ENCODE assay signal across 18 cellular contexts in the genomic region with DNA sequence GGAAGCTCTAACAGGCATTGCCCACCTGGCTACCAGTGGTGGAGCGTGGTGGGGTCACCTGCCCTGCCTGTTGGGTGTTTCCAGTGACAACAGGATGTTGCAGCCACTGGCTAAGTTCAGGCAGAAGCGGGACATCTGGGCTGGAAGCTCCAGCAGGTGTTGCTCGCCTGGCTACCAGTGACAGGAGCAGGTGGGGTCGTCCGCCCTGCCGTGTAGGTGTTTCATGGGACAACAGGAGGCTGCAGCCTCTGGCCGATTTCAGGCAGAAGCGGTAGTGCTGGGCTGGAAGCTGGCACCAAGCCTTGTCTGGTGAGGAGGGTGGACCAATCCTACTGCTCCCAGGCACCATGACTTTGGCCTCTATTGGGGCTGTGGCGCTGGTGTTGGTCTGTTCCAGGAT. TPM values are rescaled to one million over a fixed set of nuclear protein-coding genes. Genes with fewer than 3 reads are reported as not detected.
DNase-seq lines count a peak whose midpoint lies in the region; ATAC-seq and TF ChIP-seq lines count a peak whose summit lies in the region.
"Had no signal": no experiment of that assay in that cellular context is flagged by ENCODE, and none has a peak within 500 bp of the region (broad histone marks: within the 10 kb centered on the region; RNA-seq: fewer than 3 reads in every experiment).

No MANE protein-coding gene starts in this region.

- H3K9me3 Mint-ChIP-seq in chondrocyte (ENCODE audit: low read depth) = peaks cover 20% of the 10 kb centered on the region
- H3K9me3 Mint-ChIP-seq in activated CD4-positive, alpha-beta memory T cell treated with anti-CD3 and anti-CD28 coated beads for 36 hours = peaks cover 3% of the 10 kb centered on the region
- H3K9me3 Mint-ChIP-seq: CD4-positive, alpha-beta T cell had no signal

- no peaks in the 10 kb centered on the region for H3K27me3 ChIP-seq in GM06990 (replicated peaks; ENCODE audit: control insufficient read depth, insufficient read depth, low read length)

- H3K4me1 Mint-ChIP-seq in chondrocyte (ENCODE audit: low read depth) = no peaks in the 10 kb centered on the region
- H3K4me1 Mint-ChIP-seq in activated CD4-positive, alpha-beta memory T cell treated with anti-CD3 and anti-CD28 coated beads for 36 hours (ENCODE audit: low read depth) = no peaks in the 10 kb centered on the region
- H3K4me1 Mint-ChIP-seq: B cell had no signal

- no peak overlapping the region for H3K4me3 Mint-ChIP-seq in chondrocyte (ENCODE audit: unreplicated experiment)
- no peak overlapping the region for H3K4me3 Mint-ChIP-seq in activated CD4-positive, alpha-beta memory T cell treated with anti-CD3 and anti-CD28 coated beads for 36 hours
- H3K4me3 Mint-ChIP-seq: B cell; CD4-positive, alpha-beta T cell; CD8-positive, alpha-beta T cell had no signal

- H3K27ac Mint-ChIP-seq in chondrocyte (ENCODE audit: unreplicated experiment) = no peak overlapping the region
- no peak overlapping the region for H3K27ac Mint-ChIP-seq in activated CD4-positive, alpha-beta memory T cell treated with anti-CD3 and anti-CD28 coated beads for 36 hours
- H3K27ac Mint-ChIP-seq: B cell; CD4-positive, alpha-beta T cell; CD8-positive, alpha-beta T cell had no signal

- intact Hi-C loops in activated CD4-positive, alpha-beta memory T cell treated with anti-CD3 and anti-CD28 coated beads for 36 hours (cut with micrococcal nuclease) = no loop called here

- CTCF ChIA-PET in activated CD4-positive, alpha-beta memory T cell treated with anti-CD3 and anti-CD28 coated beads for 36 hours (lab: Charles Lee) = interaction anchor here (1.0 to 1.2 kb wide), 2 partner anchors 14 to 26 kb away, joined by 3 to 4 read pairs; no protein-coding TSS in a partner anchor

- no peak overlapping the region for H3K4me3 ChIP-seq in GM06990 (replicated peaks; ENCODE audit: low read depth, low read length)
- H3K4me3 ChIP-seq: A549; BLaER1 treated with 17β-estradiol and CSF1 and Interleukin-3, amounts not matched to agents 10 nM and 100 nM had no signal

- DNase-seq in GM06990 (ENCODE audit: extremely low read depth, insufficient read length) (peak; percentile 1), chondrocyte (ENCODE audit: low spot score) (peak; percentile 87), COR-L47 (lab: John Stamatoyannopoulos, UW) (no peak), SW480 (ENCODE audit: low spot score) (no peak)
- DNase-seq in activated CD4-positive, alpha-beta memory T cell treated with anti-CD3 and anti-CD28 coated beads for 36 hours = no peak
- DNase-seq: CD4-positive, alpha-beta T cell; DMS 273 treated with DMSO at 0.1 percent for 48 hours; DMS153; DMS79; GDM1 had no signal

- peaks cover 2% of the 10 kb centered on the region for H3K27me3 Mint-ChIP-seq in chondrocyte (ENCODE audit: low read depth)
- peaks cover 4% of the 10 kb centered on the region for H3K27me3 Mint-ChIP-seq in activated CD4-positive, alpha-beta memory T cell treated with anti-CD3 and anti-CD28 coated beads for 36 hours
- H3K27me3 Mint-ChIP-seq: B cell; CD4-positive, alpha-beta T cell had no signal

- H3K36me3 Mint-ChIP-seq in chondrocyte (ENCODE audit: low read depth) = peaks cover 8% of the 10 kb centered on the region
- H3K36me3 Mint-ChIP-seq in activated CD4-positive, alpha-beta memory T cell treated with anti-CD3 and anti-CD28 coated beads for 36 hours = peaks cover 2% of the 10 kb centered on the region
- H3K36me3 Mint-ChIP-seq: CD8-positive, alpha-beta T cell had no signal

- H3K36me3 ChIP-seq in GM06990 (ENCODE audit: control insufficient read depth, insufficient read depth, low read length) = no peaks in the 10 kb centered on the region

- TF ChIP-seq CTCF in GM06990 (IDR thresholded peaks at IDR 0.05; ENCODE audit: insufficient read depth, low read length, poor library complexity, severe bottlenecking) (no peak), chondrocyte (IDR thresholded peaks at IDR 0.05) (no peak)

- POLR2A ChIA-PET in activated CD4-positive, alpha-beta memory T cell treated with anti-CD3 and anti-CD28 coated beads for 36 hours (lab: Charles Lee) = interaction anchor here (0.6 kb wide), 1 partner anchor 1028 kb away, joined by 3 read pairs; no protein-coding TSS in a partner anchor

- peak; percentile 16 for ATAC-seq in HG03159 (IDR thresholded peaks at IDR 0.05; ENCODE audit: unreplicated experiment)
- ATAC-seq: CD8-positive, alpha-beta T cell had no signal

RNA-seq across cellular contexts. Expression of gene RIPPLY1, which starts 39.4 kb away (rescaled TPM):
- not detected in 3 replicates for total RNA-seq in chondrocyte
- not detected for total RNA-seq in activated CD4-positive, alpha-beta memory T cell treated with anti-CD3 and anti-CD28 coated beads for 36 hours
- total RNA-seq: A172; B cell; CD4-positive, alpha-beta T cell; CD8-positive, alpha-beta T cell; Daoy; G401 had no signal

RNA-seq across cellular contexts. Expression of gene CLDN2, which starts 56.5 kb away (rescaled TPM):
- total RNA-seq in chondrocyte = 0.07 TPM in 1 of 3 replicates, not detected in the others
- total RNA-seq in activated CD4-positive, alpha-beta memory T cell treated with anti-CD3 and anti-CD28 coated beads for 36 hours = not detected
- total RNA-seq: A172; B cell; CD4-positive, alpha-beta T cell; CD8-positive, alpha-beta T cell; Daoy; G401 had no signal

Comparison
In these comparisons a context has a peak if more than half of its experiments do, and no peak if none do; other contexts are left out.
1. DNase-seq: peak in GM06990 (single experiment) and chondrocyte (single experiment); none in COR-L47 (single experiment), activated CD4-positive, alpha-beta memory T cell treated with anti-CD3 and anti-CD28 coated beads for 36 hours (single experiment) and SW480 (single experiment).